ENCODE assay signal across 27 cellular contexts in genomic region chr2:114384441-114384840, GRCh38. TPM values are rescaled to one million over a fixed set of nuclear protein-coding genes. Genes with fewer than 3 reads are reported as not detected.
"Had no signal": no experiment of that assay in that cellular context is flagged by ENCODE, and none has a peak within 500 bp of the region (broad histone marks: within the 10 kb centered on the region; RNA-seq: fewer than 3 reads in every experiment).

No MANE protein-coding gene starts in this region.

- DNase-seq: stimulated activated CD4-positive, alpha-beta T cell treated with anti-CD3 and anti-CD28 coated beads, Interleukin-2, amount 100 ng/mL, for 48 hours; stimulated activated CD4-positive, alpha-beta T cell treated with anti-CD3 and anti-CD28 coated beads, Interleukin-4, amount 100 ng/mL, for 1 hour; stimulated activated CD4-positive, alpha-beta T cell treated with anti-CD3 and anti-CD28 coated beads, Interleukin-4, amount 100 ng/mL, for 24 hours; stimulated activated CD4-positive, alpha-beta T cell treated with anti-CD3 and anti-CD28 coated beads, Interleukin-4, amount 100 ng/mL, for 4 hours; stimulated activated CD8-positive, alpha-beta memory T cell treated with anti-CD3 and anti-CD28 coated beads, Interleukin-4, amount 100 ng/mL, for 48 hours; stimulated activated naive B cell treated with anti-CD40 and anti-IgM and Interleukin-4, amounts not matched to agents 10 μg/mL and 1 μg/mL and 100 μg/mL, for 72 hours; stimulated activated naive CD4-positive, alpha-beta T cell; stimulated activated naive CD4-positive, alpha-beta T cell treated with Interleukin-2 at 50 U/mL for 16 hours; stimulated activated naive CD8-positive, alpha-beta T cell treated with anti-CD3 and anti-CD28 coated beads, Interleukin-15, amount 100 ng/mL, for 72 hours; stimulated activated naive CD8-positive, alpha-beta T cell treated with anti-CD3 and anti-CD28 coated beads, Interleukin-15, Interleukin-2, amounts not matched to agents 100 U/mL and 50 U/mL, for 24 hours; stomach; substantia nigra; testis; thyroid gland; tibial artery; transverse colon; trophoblast cell; upper lobe of left lung; upper lobe of right lung; uterus had no signal

- H3K4me1 ChIP-seq: stomach, suprapubic skin, testis, thyroid gland, tibial artery, tibial nerve, transverse colon, upper lobe of left lung, upper lobe of right lung, uterus, vagina had no signal

- ATAC-seq: stimulated activated effector memory CD8-positive, alpha-beta T cell treated with anti-CD3 and anti-CD28 coated beads, Interleukin-12 subunit alpha, Interleukin-12 subunit beta, amount 100 ng/mL, for 72 hours; stimulated activated memory B cell treated with anti-CD40 and anti-IgM and Interleukin-4, amounts not matched to agents 10 μg/mL and 1 μg/mL and 100 μg/mL, for 72 hours; stimulated activated naive B cell treated with anti-CD40 and anti-IgM and Interleukin-4, amounts not matched to agents 10 μg/mL and 1 μg/mL and 100 μg/mL, for 72 hours; stimulated activated naive CD8-positive, alpha-beta T cell treated with anti-CD3 and anti-CD28 coated beads, Interleukin-15, amount 100 ng/mL, for 72 hours; stimulated activated naive CD8-positive, alpha-beta T cell treated with anti-CD3 and anti-CD28 coated beads, Interleukin-15, Interleukin-2, amounts not matched to agents 100 U/mL and 50 U/mL, for 24 hours; upper lobe of right lung had no signal

- H3K9me3 ChIP-seq: suprapubic skin, testis, thoracic aorta, thyroid gland, tibial artery, transverse colon, upper lobe of left lung, upper lobe of right lung, uterus, vagina had no signal

- FAIRE-seq: urothelium cell line had no signal

- H3K27ac ChIP-seq: stomach, suprapubic skin, testis, thoracic aorta, thyroid gland, tibial artery, tibial nerve, transverse colon, upper lobe of left lung, upper lobe of right lung, uterus, vagina had no signal

- H3K4me3 ChIP-seq: stomach, suprapubic skin, testis, thoracic aorta, thyroid gland, tibial artery, tibial nerve, transverse colon, upper lobe of left lung, upper lobe of right lung, uterus, vagina had no signal

- H3K36me3 ChIP-seq: stomach, suprapubic skin, thoracic aorta, thyroid gland, tibial artery, tibial nerve, transverse colon, upper lobe of left lung, upper lobe of right lung, uterus, vagina had no signal

- H3K27me3 ChIP-seq: stomach, suprapubic skin, testis, thyroid gland, tibial artery, tibial nerve, transverse colon, upper lobe of left lung, upper lobe of right lung, uterus, vagina had no signal

RNA-seq across cellular contexts. Expression of gene DPP10, which starts 58.0 kb away (rescaled TPM):
- total RNA-seq: thoracic aorta, vagina had no signal
